8 cellular contexts compared by ENCODE assay signal in genomic region chr1:59947047-59947938, GRCh38. TPM values are rescaled to one million over a fixed set of nuclear protein-coding genes. Genes with fewer than 3 reads are reported as not detected.
DNase-seq lines count a peak whose midpoint lies in the region; ATAC-seq, FAIRE-seq and TF ChIP-seq lines count a peak whose summit lies in the region.

No MANE protein-coding gene starts in this region.

- TF ChIP-seq CTCF in A549 (IDR thresholded peaks at IDR 0.05) (peak; percentile 68), GM12874 (IDR thresholded peaks at IDR 0.05; ENCODE audit: insufficient read depth, low read depth, low read length) (peak; percentile 83), NB4 (IDR thresholded peaks at IDR 0.05; ENCODE audit: low read depth, low read length) (peak; percentile 91), MCF 10A (IDR thresholded peaks at IDR 0.05; ENCODE audit: unreplicated experiment) (peak; percentile 83)

- no peaks in the 10 kb centered on the region for H3K4me1 Mint-ChIP-seq in T-cell
- no peaks in the 10 kb centered on the region for H3K4me1 Mint-ChIP-seq in MCF 10A (ENCODE audit: insufficient read depth, unreplicated experiment)
- H3K4me1 Mint-ChIP-seq in immature natural killer cell: no peaks in the 10 kb centered on the region

- H3K36me3 Mint-ChIP-seq in T-cell (no peaks in the 10 kb centered on the region), MCF 10A (ENCODE audit: insufficient read depth, unreplicated experiment) (no peaks in the 10 kb centered on the region), immature natural killer cell (no peaks in the 10 kb centered on the region)

- POLR2A ChIA-PET in A549 (lab: Yijun Ruan, JAX): no interaction called here
- POLR2A ChIA-PET in T-cell (lab: Charles Lee): no interaction called here
- POLR2A ChIA-PET in MCF 10A (lab: Yijun Ruan, JAX): interaction anchor here (0.6 to 1.5 kb wide), 9 partner anchors 14 to 1361 kb away, joined by 3 to 5 read pairs (median 3); no protein-coding TSS in a partner anchor

- no peaks in the 10 kb centered on the region for H3K9me3 ChIP-seq in A549

- H3K4me3 ChIP-seq in A549 (no peak overlapping the region), NB4 (ENCODE audit: low read depth, low read length) (no peak overlapping the region)

- TF ChIP-seq POLR2A in A549 (IDR thresholded peaks at IDR 0.05; ENCODE audit: low read length) (no peak), NB4 (IDR thresholded peaks at IDR 0.05; ENCODE audit: extremely low read depth, insufficient read length) (no peak)

- no peak for TF ChIP-seq EP300 in A549 (IDR thresholded peaks at IDR 0.05)

- peaks cover 3 to 16% of the 10 kb centered on the region in 2 donors for H3K27me3 Mint-ChIP-seq in T-cell
- peaks cover 14% of the 10 kb centered on the region for H3K27me3 Mint-ChIP-seq in MCF 10A (ENCODE audit: insufficient read depth, unreplicated experiment)
- H3K27me3 Mint-ChIP-seq in immature natural killer cell (ENCODE audit: low read depth in 3 of 3): peaks cover 0 to 3% (median 2%) of the 10 kb centered on the region in 3 donors

- ATAC-seq in A549: peak; percentile 92 to 93
- ATAC-seq in HG02610 (IDR thresholded peaks at IDR 0.05; ENCODE audit: unreplicated experiment): peak; percentile 94
- ATAC-seq in T-cell (replicated peaks in 1 of 4): peak; percentile 59 to 79 (median 74)

- no peaks in the 10 kb centered on the region for H3K4me1 ChIP-seq in A549

- H3K27ac Mint-ChIP-seq in T-cell (no peak overlapping the region), MCF 10A (ENCODE audit: low read depth, unreplicated experiment) (no peak overlapping the region), immature natural killer cell (no peak overlapping the region)

- no peak overlapping the region for H3K4me2 ChIP-seq in A549

- H3K27ac ChIP-seq in A549: no peak overlapping the region

- WGBS in A549 (ENCODE audit: missing lambda C conversion rate): 0% methylated on average over 6 of the region's 6 CpGs

- BruUV-seq in MCF 10A (replicated peaks; lab: Mats Ljungman, UMichigan): no TSS peak

- CTCF ChIA-PET in A549 (lab: Yijun Ruan, JAX) (interaction anchor here (0.5 to 2.2 kb wide), 23 partner anchors 10 to 1432 kb away, joined by 3 to 18 read pairs (median 3); partner anchors contain the start of gene CYP2J2), T-cell (lab: Charles Lee) (interaction anchor here (0.5 to 2.4 kb wide), 21 partner anchors 19 to 1866 kb away, joined by 3 to 26 read pairs (median 5); partner anchors contain the start of gene CYP2J2 (in 1 of the 2)), MCF 10A (lab: Yijun Ruan, JAX) (interaction anchor here (0.5 to 7.2 kb wide), 48 partner anchors 9 to 1472 kb away, joined by 3 to 191 read pairs (median 4); partner anchors contain the start of gene CYP2J2)

- H3K9me3 Mint-ChIP-seq in T-cell (no peaks in the 10 kb centered on the region), MCF 10A (ENCODE audit: unreplicated experiment) (no peaks in the 10 kb centered on the region), immature natural killer cell (no peaks in the 10 kb centered on the region)

- peak; percentile 20 to 52 for DNase-seq in A549 (ENCODE audit: low read depth in 1 of 2, low spot score in 1 of 2)
- DNase-seq in NB4 (ENCODE audit: low read depth): peak; percentile 61
- DNase-seq in T-cell: peak in 30 of 34 experiments; percentile 8 to 51 (median 34)
- peak; percentile 76 for DNase-seq in MCF 10A (ENCODE audit: unreplicated experiment)
- DNase-seq in immature natural killer cell: peak in 2 of 3 donors; percentile 23 to 29
- peak in 3 of 4 experiments; percentile 9 to 27 (median 16) for DNase-seq in stimulated activated CD4-positive, alpha-beta T cell treated with anti-CD3 and anti-CD28 coated beads, Interleukin-1b, Interleukin-23, amount 100 ng/mL, for 24 hours (ENCODE audit: low read depth in 4 of 4, low spot score in 1 of 4)

- H3K4me3 Mint-ChIP-seq in T-cell (no peak overlapping the region), MCF 10A (ENCODE audit: unreplicated experiment) (no peak overlapping the region), immature natural killer cell (no peak overlapping the region)

- intact Hi-C loops in MCF 10A (cut with micrococcal nuclease): loop anchor here (1.0 to 10.0 kb wide), 5 partner anchors 44 to 1432 kb away; no protein-coding TSS in a partner anchor

- no peak for FAIRE-seq in A549 (lab: Jason Lieb, UNC)

- TF ChIP-seq RAD21 in A549 (conservative IDR thresholded peaks at IDR 0.05 in 1 of 2, IDR thresholded peaks at IDR 0.05 in 1 of 2): peak; percentile 72 to 83

TF ChIP-seq in A549, 52 proteins besides CTCF, POLR2A, EP300 and RAD21:
- TF ChIP-seq SMC3 (IDR thresholded peaks at IDR 0.05): peak; percentile 64
- no peak for TF ChIP-seq NFE2L2 (conservative IDR thresholded peaks at IDR 0.05; ENCODE audit: low read length)

RNA-seq across cellular contexts. Expression of gene CYP2J2, which starts 20.7 kb away (rescaled TPM):
- polyA plus RNA-seq in A549 (2011; rRNA removed) (0.11 and 0.13 TPM in 2 replicates), A549 (2017; fragmentation: RNase III; extraction: RNeasy Plus Mini Kit Qiagen cat#74134 plus additional on column Dnase treatment) (0.09 TPM in 3 replicates), immature natural killer cell (under 1 TPM in 1 of 3 donors, not detected in 2; 0.67 TPM)
- polyA plus RNA-seq in A549 (2012; cell fraction: cytosol; rRNA removed): 0.01 TPM in 2 replicates
- 0.07 and 0.09 TPM in 2 replicates for polyA plus RNA-seq in A549 (2012; cell fraction: nucleus; rRNA removed)
- polyA minus RNA-seq in A549 (2011; rRNA and poly(A)+ RNA removed): 0.12 and 0.15 TPM in 2 replicates
- total RNA-seq in T-cell (1 to 10 TPM in 1 of 5 donors, under 1 TPM in 4; 0.66 to 1.8 (median 0.69) TPM), MCF 10A (2022) (0.25 and 0.42 TPM in 2 replicates)

Comparison
In these comparisons a context has a peak if more than half of its experiments do, and no peak if none do; other contexts are left out.
1. DNase-seq: peak in every context shown above with its lines; median percentile 76 in MCF 10A; 61 in NB4; 36 in A549; 34 in T-cell; 26 in immature natural killer cell; 16 in stimulated activated CD4-positive, alpha-beta T cell treated with anti-CD3 and anti-CD28 coated beads, Interleukin-1b, Interleukin-23, amount 100 ng/mL, for 24 hours.